Comparison of ENCODE assay signal across 24 cellular contexts in the genomic region with DNA sequence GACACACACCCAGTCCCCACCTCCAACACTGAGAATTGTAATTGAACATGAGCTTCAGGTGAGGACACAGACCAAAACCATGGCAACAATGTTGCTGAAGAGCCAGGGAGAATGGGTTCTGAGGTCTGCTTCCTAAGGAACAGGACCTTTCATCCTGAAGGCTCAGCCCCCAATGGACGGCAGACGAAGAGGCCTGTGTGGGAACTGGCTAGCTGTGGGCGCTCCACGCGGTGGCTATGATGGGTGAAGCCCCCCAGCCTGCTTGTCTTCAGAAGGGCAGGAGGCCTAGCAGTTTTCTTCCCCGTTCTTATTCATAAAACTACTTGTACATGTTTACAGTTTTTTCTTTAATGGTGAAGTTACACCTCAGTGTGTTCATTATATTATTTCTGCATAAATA.
"Had no signal": no experiment of that assay in that cellular context is flagged by ENCODE, and none has a peak within 500 bp of the region (broad histone marks: within the 10 kb centered on the region; RNA-seq: fewer than 3 reads in every experiment).

No MANE protein-coding gene starts in this region.

- H3K4me3 Mint-ChIP-seq: dendritic cell treated with granulocyte-macrophage colony-stimulating factor and Interleukin-4, amounts not matched to agents 40 ng/mL and 50 ng/mL, for 4 days; memory B cell; natural killer cell; stimulated activated naive CD8-positive, alpha-beta T cell treated with anti-CD3 and anti-CD28 coated beads, Interleukin-15, amount 100 ng/mL, for 72 hours had no signal

- H3K4me1 Mint-ChIP-seq: memory B cell; natural killer cell; stimulated activated naive CD8-positive, alpha-beta T cell treated with anti-CD3 and anti-CD28 coated beads, Interleukin-15, amount 100 ng/mL, for 72 hours had no signal

- H3K27ac Mint-ChIP-seq: dendritic cell treated with granulocyte-macrophage colony-stimulating factor and Interleukin-4, amounts not matched to agents 40 ng/mL and 50 ng/mL, for 4 days; memory B cell; natural killer cell; stimulated activated naive CD8-positive, alpha-beta T cell treated with anti-CD3 and anti-CD28 coated beads, Interleukin-15, amount 100 ng/mL, for 72 hours had no signal

- H3K27me3 ChIP-seq: ovary, right lobe of liver, tibial artery, vagina had no signal

- ATAC-seq: heart right ventricle; natural killer cell; right lobe of liver; stimulated activated naive CD8-positive, alpha-beta T cell treated with anti-CD3 and anti-CD28 coated beads, Interleukin-15, amount 100 ng/mL, for 72 hours had no signal

- H3K9me3 ChIP-seq: ovary, right lobe of liver, upper lobe of left lung, vagina had no signal

- H3K27ac ChIP-seq: esophagus muscularis mucosa, heart right ventricle, ovary, right lobe of liver, tibial artery, upper lobe of left lung, vagina had no signal

- H3K36me3 ChIP-seq: esophagus muscularis mucosa, heart right ventricle, ovary, right lobe of liver, tibial artery, upper lobe of left lung, vagina had no signal

- H3K4me1 ChIP-seq: esophagus muscularis mucosa, heart right ventricle, tibial artery, upper lobe of left lung, vagina had no signal

- H3K4me3 ChIP-seq: esophagus muscularis mucosa, heart right ventricle, lung, ovary, right lobe of liver, smooth muscle cell, tibial artery, upper lobe of left lung, vagina had no signal

- DNase-seq: effector memory CD4-positive, alpha-beta T cell; foreskin melanocyte; glutamatergic neuron; heart right ventricle; hippocampal formation; kidney glomerular epithelial cell; natural killer cell; occipital lobe; ovary; right lobe of liver; stimulated activated CD4-positive, alpha-beta T cell treated with anti-CD3 and anti-CD28 coated beads, Interleukin-12 subunit alpha, Interleukin-12 subunit beta, amount 100 ng/mL, for 4 hours; stimulated activated CD4-positive, alpha-beta T cell treated with anti-CD3 and anti-CD28 coated beads, Interleukin-1b, Interleukin-23, amount 100 ng/mL, for 48 hours; stimulated activated CD4-positive, alpha-beta T cell treated with anti-CD3 and anti-CD28 coated beads, Interleukin-4, amount 100 ng/mL, for 1 hour; stimulated activated CD8-positive, alpha-beta memory T cell treated with anti-CD3 and anti-CD28 coated beads, Interleukin-4, amount 100 ng/mL, for 48 hours; stimulated activated naive CD4-positive, alpha-beta T cell; stimulated activated naive CD8-positive, alpha-beta T cell treated with anti-CD3 and anti-CD28 coated beads, Interleukin-15, amount 100 ng/mL, for 72 hours; upper lobe of left lung had no signal

- H3K27me3 Mint-ChIP-seq: dendritic cell treated with granulocyte-macrophage colony-stimulating factor and Interleukin-4, amounts not matched to agents 40 ng/mL and 50 ng/mL, for 4 days had no signal

- H3K36me3 Mint-ChIP-seq: memory B cell, natural killer cell had no signal
